Comparison of ENCODE assay signal across 8 cellular contexts in the genomic region with DNA sequence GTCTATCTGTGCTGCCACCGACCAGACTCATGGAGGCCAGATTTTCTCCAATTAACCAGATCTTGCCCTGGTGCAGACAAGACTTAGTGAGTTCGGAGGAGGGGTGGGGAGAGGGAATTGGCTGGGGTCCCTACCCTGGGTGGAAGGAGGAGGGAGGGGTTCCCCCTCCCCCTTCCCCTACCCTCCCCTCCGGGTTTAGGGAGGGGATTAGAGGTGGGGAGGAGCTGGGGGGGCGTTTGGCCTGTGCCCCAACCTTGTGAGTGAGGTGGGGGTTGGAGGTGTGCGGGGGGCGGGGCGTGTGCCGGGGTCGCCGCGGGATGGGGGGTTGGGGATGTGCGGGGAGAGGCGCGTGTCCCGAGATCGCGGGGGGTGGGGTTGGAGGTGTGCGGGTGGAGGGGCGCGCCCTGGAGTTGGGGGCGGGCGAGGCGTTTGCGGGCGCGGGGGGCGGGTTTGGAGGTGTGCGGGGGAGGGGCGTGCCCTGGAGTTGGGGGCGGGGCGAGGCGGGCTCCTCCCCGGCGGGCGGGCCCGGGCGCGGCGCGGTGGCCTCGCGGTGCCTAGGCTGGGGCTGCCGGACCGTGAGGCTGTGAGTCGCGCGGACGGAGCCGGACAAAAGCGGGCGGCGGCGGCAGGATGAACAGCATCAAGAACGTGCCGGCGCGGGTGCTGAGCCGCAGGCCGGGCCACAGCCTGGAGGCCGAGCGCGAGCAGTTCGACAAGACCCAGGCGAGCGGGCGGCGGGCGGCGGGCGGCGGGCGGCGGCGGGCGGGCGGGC. TPM values are rescaled to one million over a fixed set of nuclear protein-coding genes. Genes with fewer than 3 reads are reported as not detected.
DNase-seq lines count a peak whose midpoint lies in the region; ATAC-seq, FAIRE-seq and TF ChIP-seq lines count a peak whose summit lies in the region.

A gene with protein sequence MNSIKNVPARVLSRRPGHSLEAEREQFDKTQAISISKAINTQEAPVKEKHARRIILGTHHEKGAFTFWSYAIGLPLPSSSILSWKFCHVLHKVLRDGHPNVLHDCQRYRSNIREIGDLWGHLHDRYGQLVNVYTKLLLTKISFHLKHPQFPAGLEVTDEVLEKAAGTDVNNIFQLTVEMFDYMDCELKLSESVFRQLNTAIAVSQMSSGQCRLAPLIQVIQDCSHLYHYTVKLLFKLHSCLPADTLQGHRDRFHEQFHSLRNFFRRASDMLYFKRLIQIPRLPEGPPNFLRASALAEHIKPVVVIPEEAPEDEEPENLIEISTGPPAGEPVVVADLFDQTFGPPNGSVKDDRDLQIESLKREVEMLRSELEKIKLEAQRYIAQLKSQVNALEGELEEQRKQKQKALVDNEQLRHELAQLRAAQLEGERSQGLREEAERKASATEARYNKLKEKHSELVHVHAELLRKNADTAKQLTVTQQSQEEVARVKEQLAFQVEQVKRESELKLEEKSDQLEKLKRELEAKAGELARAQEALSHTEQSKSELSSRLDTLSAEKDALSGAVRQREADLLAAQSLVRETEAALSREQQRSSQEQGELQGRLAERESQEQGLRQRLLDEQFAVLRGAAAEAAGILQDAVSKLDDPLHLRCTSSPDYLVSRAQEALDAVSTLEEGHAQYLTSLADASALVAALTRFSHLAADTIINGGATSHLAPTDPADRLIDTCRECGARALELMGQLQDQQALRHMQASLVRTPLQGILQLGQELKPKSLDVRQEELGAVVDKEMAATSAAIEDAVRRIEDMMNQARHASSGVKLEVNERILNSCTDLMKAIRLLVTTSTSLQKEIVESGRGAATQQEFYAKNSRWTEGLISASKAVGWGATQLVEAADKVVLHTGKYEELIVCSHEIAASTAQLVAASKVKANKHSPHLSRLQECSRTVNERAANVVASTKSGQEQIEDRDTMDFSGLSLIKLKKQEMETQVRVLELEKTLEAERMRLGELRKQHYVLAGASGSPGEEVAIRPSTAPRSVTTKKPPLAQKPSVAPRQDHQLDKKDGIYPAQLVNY (plus strand): TSS at position 537 of the 772 bp plus-strand sequence. CDS start 94 bp downstream, at position 631.

- WGBS in pancreas, 2 donors: 1 to 4% methylated on average over 14 to 76 of the region's 76 CpGs

- peaks cover 22% of the 10 kb centered on the region for H3K4me1 Mint-ChIP-seq in activated naive CD4-positive, alpha-beta T cell treated with anti-CD3 and anti-CD28 coated beads for 36 hours (ENCODE audit: low read depth)
- H3K4me1 Mint-ChIP-seq in glutamatergic neuron (ENCODE audit: low read depth, unreplicated experiment) (peaks cover 15% of the 10 kb centered on the region), type B pancreatic cell (ENCODE audit: unreplicated experiment) (peaks cover 26% of the 10 kb centered on the region)

- H3K36me3 ChIP-seq in PC-9 (ENCODE audit: low read depth): no peaks in the 10 kb centered on the region
- no peaks in the 10 kb centered on the region for H3K36me3 ChIP-seq in pancreas

- intact Hi-C loops in PC-9 (cut with micrococcal nuclease; ENCODE audit: unreplicated experiment): loop anchor here (1.0 kb wide), 1 partner anchor 53 kb away; no protein-coding TSS in a partner anchor
- intact Hi-C loops in activated naive CD4-positive, alpha-beta T cell treated with anti-CD3 and anti-CD28 coated beads for 36 hours (cut with micrococcal nuclease): no loop called here
- intact Hi-C loops in pancreas (cut with DNase I): no loop called here

- POLR2A ChIA-PET in PC-9 (lab: Charles Lee; ENCODE audit: unreplicated experiment): interaction anchor here (0.5 to 0.9 kb wide), 2 partner anchors 26 to 115 kb away, joined by 4 to 5 read pairs; no protein-coding TSS in a partner anchor

- H3K27me3 Mint-ChIP-seq in activated naive CD4-positive, alpha-beta T cell treated with anti-CD3 and anti-CD28 coated beads for 36 hours (ENCODE audit: low read depth): peaks cover 2% of the 10 kb centered on the region
- H3K27me3 Mint-ChIP-seq in glutamatergic neuron (ENCODE audit: unreplicated experiment): peaks cover 18% of the 10 kb centered on the region
- H3K27me3 Mint-ChIP-seq in type B pancreatic cell: peaks cover 10% of the 10 kb centered on the region

- H3K9me3 Mint-ChIP-seq in activated naive CD4-positive, alpha-beta T cell treated with anti-CD3 and anti-CD28 coated beads for 36 hours: no peaks in the 10 kb centered on the region
- H3K9me3 Mint-ChIP-seq in glutamatergic neuron (ENCODE audit: unreplicated experiment): peaks cover 10% of the 10 kb centered on the region
- H3K9me3 Mint-ChIP-seq in type B pancreatic cell: no peaks in the 10 kb centered on the region

- H3K4me1 ChIP-seq in PC-9 (replicated peaks; ENCODE audit: insufficient read depth) (peaks cover 47% of the 10 kb centered on the region), pancreas (peaks cover 19 to 31% (median 30%) of the 10 kb centered on the region in 3 donors)

- DNase-seq in AG08396 (ENCODE audit: low spot score) (peak; percentile 82), PC-9 (peak in 1 of 2 experiments; percentile 37), glutamatergic neuron (peak; percentile 61), pancreas (peak in 5 of 6 donors; percentile 61 to 88 (median 76)), type B pancreatic cell (ENCODE audit: extremely low spot score, unreplicated experiment) (no peak)
- DNase-seq in activated naive CD4-positive, alpha-beta T cell treated with anti-CD3 and anti-CD28 coated beads for 36 hours: peak; percentile 55

- H3K79me2 ChIP-seq in PC-9 (ENCODE audit: low read depth): peaks cover 39% of the 10 kb centered on the region

- ATAC-seq in GM21390 (IDR thresholded peaks at IDR 0.05; ENCODE audit: unreplicated experiment) (peak; percentile 44), pancreas (peak; percentile 40 to 66 (median 46)), HG02970 (IDR thresholded peaks at IDR 0.05; ENCODE audit: low FRiP score, unreplicated experiment) (no peak)

- H3K27me3 ChIP-seq in PC-9 (ENCODE audit: insufficient read depth, low read depth) (no peaks in the 10 kb centered on the region), pancreas (no peaks in the 10 kb centered on the region)

- FAIRE-seq in pancreas (lab: Jason Lieb, UNC): no peak

- H3K4me3 Mint-ChIP-seq in activated naive CD4-positive, alpha-beta T cell treated with anti-CD3 and anti-CD28 coated beads for 36 hours: peak within 1 kb of the TSS; percentile 87
- H3K4me3 Mint-ChIP-seq in glutamatergic neuron (ENCODE audit: unreplicated experiment) (peak within 1 kb of the TSS; percentile 86), type B pancreatic cell (peak within 1 kb of the TSS; percentile 94)

- no peak for TF ChIP-seq CTCF in PC-9 (conservative IDR thresholded peaks at IDR 0.05)
- TF ChIP-seq CTCF in glutamatergic neuron (IDR thresholded peaks at IDR 0.05; ENCODE audit: partially characterized antibody, unreplicated experiment): no peak
- no peak for TF ChIP-seq CTCF in pancreas (IDR thresholded peaks at IDR 0.05)
- no peak for TF ChIP-seq CTCF in type B pancreatic cell (conservative IDR thresholded peaks at IDR 0.05)

- H3K27ac ChIP-seq in PC-9 (peak within 1 kb of the TSS; percentile 70), pancreas (peak within 1 kb of the TSS; percentile 57 to 93 (median 79))

- peak within 1 kb of the TSS; percentile 70 for H2AFZ ChIP-seq in PC-9

- H3K4me3 ChIP-seq in PC-9: peak within 1 kb of the TSS; percentile 60
- peak within 1 kb of the TSS; percentile 46 to 89 (median 68) for H3K4me3 ChIP-seq in pancreas

- no peaks in the 10 kb centered on the region for H3K9me2 ChIP-seq in PC-9 (ENCODE audit: insufficient read depth)

- H3K36me3 Mint-ChIP-seq in activated naive CD4-positive, alpha-beta T cell treated with anti-CD3 and anti-CD28 coated beads for 36 hours (ENCODE audit: low read depth): peaks cover 3% of the 10 kb centered on the region
- H3K36me3 Mint-ChIP-seq in glutamatergic neuron (ENCODE audit: unreplicated experiment) (peaks cover 5% of the 10 kb centered on the region), type B pancreatic cell (no peaks in the 10 kb centered on the region)

- H3K27ac Mint-ChIP-seq in activated naive CD4-positive, alpha-beta T cell treated with anti-CD3 and anti-CD28 coated beads for 36 hours: peak within 1 kb of the TSS; percentile 62
- peak within 1 kb of the TSS; percentile 80 for H3K27ac Mint-ChIP-seq in glutamatergic neuron (ENCODE audit: unreplicated experiment)
- peak within 1 kb of the TSS; percentile 97 for H3K27ac Mint-ChIP-seq in type B pancreatic cell

- no peaks in the 10 kb centered on the region for H4K20me1 ChIP-seq in PC-9 (ENCODE audit: insufficient read depth)

- no peaks in the 10 kb centered on the region for H3K9me3 ChIP-seq in PC-9 (ENCODE audit: insufficient read depth, low read depth)
- H3K9me3 ChIP-seq in pancreas: no peaks in the 10 kb centered on the region

- no TSS peak for BruUV-seq in PC-9 (replicated peaks; lab: Mats Ljungman, UMichigan)

- peak within 1 kb of the TSS; percentile 92 for H3K4me2 ChIP-seq in PC-9

- H3F3A ChIP-seq in PC-9 (ENCODE audit: insufficient read depth, low read depth): peaks cover 31% of the 10 kb centered on the region

- CTCF ChIA-PET in PC-9 (lab: Charles Lee): no interaction called here
- CTCF ChIA-PET in activated naive CD4-positive, alpha-beta T cell treated with anti-CD3 and anti-CD28 coated beads for 36 hours (lab: Charles Lee): interaction anchor here (1.1 to 1.9 kb wide), 2 partner anchors 26 to 42 kb away, joined by 4 to 6 read pairs; no protein-coding TSS in a partner anchor

RNA-seq across cellular contexts. Expression of the gene that starts here (rescaled TPM):
- 33.1 and 47.4 TPM in 2 replicates for total RNA-seq in PC-9 (2021)
- 10 to 100 TPM; 18.5 to 21.2 TPM for total RNA-seq in activated naive CD4-positive, alpha-beta T cell treated with anti-CD3 and anti-CD28 coated beads for 36 hours
- total RNA-seq in glutamatergic neuron (ENCODE audit: unreplicated experiment): 19.3 TPM
- total RNA-seq in pancreas: 10 to 100 TPM; 41.0 to 96.3 (median 47.9) TPM
- 100 to 1,000 TPM; 158 to 206 TPM for polyA plus RNA-seq in pancreas
- total RNA-seq in type B pancreatic cell (ENCODE audit: low replicate concordance): 40.5 and 45.5 TPM in 2 replicates
